ENCODE assay signal across 12 cellular contexts in genomic region chr2:120679526-120679925, GRCh38. TPM values are rescaled to one million over a fixed set of nuclear protein-coding genes. Genes with fewer than 3 reads are reported as not detected.
"Had no signal": no experiment of that assay in that cellular context is flagged by ENCODE, and none has a peak within 500 bp of the region (broad histone marks: within the 10 kb centered on the region; RNA-seq: fewer than 3 reads in every experiment).

No MANE protein-coding gene starts in this region.

- H3K27ac ChIP-seq: gastroesophageal sphincter, heart left ventricle, uterus, WERI-Rb-1 had no signal

- H3K4me1 ChIP-seq: uterus had no signal

- H3K9me3 Mint-ChIP-seq: activated naive CD4-positive, alpha-beta T cell treated with anti-CD3 and anti-CD28 coated beads, Interleukin-2, amount 50 U/mL, for 72 hours; activated T-helper 1 cell treated with anti-CD3 and anti-CD28 coated beads, Interleukin-12 subunit alpha, Interleukin-12 subunit beta, Interleukin-2, Interleukin-4 antibody, amounts not matched to agents 30 ng/mL and 10 ng/mL and 1 ng/mL, durations not matched to agents 14 hours and 24 hours and 36 hours; mesothelial cell of epicardium; stimulated activated naive CD8-positive, alpha-beta T cell treated with anti-CD3 and anti-CD28 coated beads, Interleukin-15, Interleukin-2, amounts not matched to agents 100 ng/mL and 50 ng/mL, for 24 hours had no signal

- H3K27me3 ChIP-seq: uterus had no signal

- H3K9me3 ChIP-seq: gastroesophageal sphincter, tibial nerve, uterus had no signal

- H3K27ac Mint-ChIP-seq: activated T-helper 1 cell treated with anti-CD3 and anti-CD28 coated beads, Interleukin-12 subunit alpha, Interleukin-12 subunit beta, Interleukin-2, Interleukin-4 antibody, amounts not matched to agents 30 ng/mL and 10 ng/mL and 1 ng/mL, durations not matched to agents 14 hours and 24 hours and 36 hours; mesothelial cell of epicardium; nephron progenitor cell; stimulated activated naive CD8-positive, alpha-beta T cell treated with anti-CD3 and anti-CD28 coated beads, Interleukin-15, Interleukin-2, amounts not matched to agents 100 ng/mL and 50 ng/mL, for 24 hours had no signal

- H3K4me3 ChIP-seq: gastroesophageal sphincter, heart left ventricle, lung, tibial nerve, uterus had no signal

- H3K4me1 Mint-ChIP-seq: nephron progenitor cell had no signal

- H3K36me3 ChIP-seq: gastroesophageal sphincter, heart left ventricle, tibial nerve, uterus, WERI-Rb-1 had no signal

- H3K36me3 Mint-ChIP-seq: activated naive CD4-positive, alpha-beta T cell treated with anti-CD3 and anti-CD28 coated beads, Interleukin-2, amount 50 U/mL, for 72 hours; mesothelial cell of epicardium had no signal

- H3K4me3 Mint-ChIP-seq: activated T-helper 1 cell treated with anti-CD3 and anti-CD28 coated beads, Interleukin-12 subunit alpha, Interleukin-12 subunit beta, Interleukin-2, Interleukin-4 antibody, amounts not matched to agents 30 ng/mL and 10 ng/mL and 1 ng/mL, durations not matched to agents 14 hours and 24 hours and 36 hours; mesothelial cell of epicardium; nephron progenitor cell; stimulated activated naive CD8-positive, alpha-beta T cell treated with anti-CD3 and anti-CD28 coated beads, Interleukin-15, Interleukin-2, amounts not matched to agents 100 ng/mL and 50 ng/mL, for 24 hours had no signal

RNA-seq across cellular contexts. Expression of gene GLI2, which starts 56.1 kb away (rescaled TPM):
- total RNA-seq: activated CD8-positive, alpha-beta memory T cell treated with anti-CD3 and anti-CD28 coated beads for 36 hours; activated naive CD4-positive, alpha-beta T cell treated with anti-CD3 and anti-CD28 coated beads, Interleukin-2, amount 50 U/mL, for 72 hours had no signal
